Comparison of ENCODE assay signal across 11 cellular contexts in the genomic region with DNA sequence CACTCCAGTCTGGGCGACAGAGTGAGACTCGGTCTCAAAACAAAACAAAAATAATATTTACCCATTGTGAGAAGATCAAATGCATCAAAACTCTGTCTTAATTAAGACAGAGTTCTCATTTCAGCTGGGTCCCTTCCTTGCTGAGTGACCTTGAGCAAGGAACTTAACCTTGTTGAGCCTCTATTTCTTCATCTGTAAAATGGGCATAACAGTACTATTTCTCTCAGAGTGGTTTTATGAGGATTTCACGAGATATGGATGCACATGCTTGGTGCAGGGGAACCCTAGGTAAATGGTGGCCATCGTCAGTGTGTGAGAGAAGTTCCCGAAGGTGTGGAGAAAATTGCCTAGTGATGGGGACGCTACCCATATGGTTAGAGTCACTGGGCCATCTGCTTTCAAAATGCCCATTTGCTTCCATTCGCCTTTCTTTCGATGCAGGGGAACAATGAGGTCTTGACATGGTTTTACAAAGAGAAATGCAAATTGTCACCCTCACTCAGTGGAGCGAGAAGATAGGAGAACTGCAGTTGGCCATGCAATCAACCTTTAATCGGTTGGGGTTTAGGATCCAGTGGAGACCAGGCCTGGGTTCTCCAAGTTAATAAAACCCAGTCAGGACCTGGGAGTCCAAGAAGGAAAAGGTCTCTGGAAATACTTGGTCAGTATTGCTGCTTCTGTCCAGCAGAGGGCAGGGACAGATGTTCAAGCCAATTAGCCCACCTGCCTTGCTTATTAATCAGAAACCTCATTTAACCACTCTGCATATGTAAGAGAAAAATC. TPM values are rescaled to one million over a fixed set of nuclear protein-coding genes. Genes with fewer than 3 reads are reported as not detected.
DNase-seq lines count a peak whose midpoint lies in the region; ATAC-seq, FAIRE-seq and TF ChIP-seq lines count a peak whose summit lies in the region.
"Had no signal": no experiment of that assay in that cellular context is flagged by ENCODE, and none has a peak within 500 bp of the region (broad histone marks: within the 10 kb centered on the region; RNA-seq: fewer than 3 reads in every experiment).

No MANE protein-coding gene starts in this region.

- no peaks in the 10 kb centered on the region for H3K4me1 Mint-ChIP-seq in Caco-2 (ENCODE audit: low read depth, unreplicated experiment)
- H3K4me1 Mint-ChIP-seq in activated T-helper 1 cell treated with anti-CD3 and anti-CD28 coated beads, Interleukin-12 subunit alpha, Interleukin-12 subunit beta, Interleukin-2, Interleukin-4 antibody, amounts not matched to agents 30 ng/mL and 10 ng/mL and 1 ng/mL, durations not matched to agents 14 hours and 24 hours and 36 hours (ENCODE audit: low read depth), result no peaks in the 10 kb centered on the region

- H3K36me3 Mint-ChIP-seq in Caco-2 (ENCODE audit: insufficient read depth, unreplicated experiment), result no peaks in the 10 kb centered on the region
- no peaks in the 10 kb centered on the region for H3K36me3 Mint-ChIP-seq in activated T-helper 1 cell treated with anti-CD3 and anti-CD28 coated beads, Interleukin-12 subunit alpha, Interleukin-12 subunit beta, Interleukin-2, Interleukin-4 antibody, amounts not matched to agents 30 ng/mL and 10 ng/mL and 1 ng/mL, durations not matched to agents 14 hours and 24 hours and 36 hours (ENCODE audit: low read depth)

- no TSS peak for BruUV-seq in Caco-2 (replicated peaks; lab: Mats Ljungman, UMichigan)

- H3K9me3 Mint-ChIP-seq in Caco-2 (ENCODE audit: unreplicated experiment), result no peaks in the 10 kb centered on the region
- H3K9me3 Mint-ChIP-seq in activated T-helper 1 cell treated with anti-CD3 and anti-CD28 coated beads, Interleukin-12 subunit alpha, Interleukin-12 subunit beta, Interleukin-2, Interleukin-4 antibody, amounts not matched to agents 30 ng/mL and 10 ng/mL and 1 ng/mL, durations not matched to agents 14 hours and 24 hours and 36 hours, result peaks cover 4% of the 10 kb centered on the region

- H3K36me3 ChIP-seq in Caco-2 (ENCODE audit: control insufficient read depth, insufficient read depth, low read length) (no peaks in the 10 kb centered on the region), mucosa of descending colon (ENCODE audit: low read depth) (no peaks in the 10 kb centered on the region)

- peak; percentile 57 for TF ChIP-seq CTCF in Caco-2 (IDR thresholded peaks at IDR 0.05; ENCODE audit: insufficient read depth in 1 of 2, low read depth in 1 of 2, low read length in 1 of 2, severe bottlenecking in 1 of 2, unreplicated experiment in 1 of 2)
- TF ChIP-seq CTCF in NB4 (IDR thresholded peaks at IDR 0.05; ENCODE audit: low read depth, low read length), result peak; percentile 47
- TF ChIP-seq CTCF in choroid plexus epithelial cell (conservative IDR thresholded peaks at IDR 0.05; ENCODE audit: low read depth, low read length), result peak; percentile 80
- TF ChIP-seq CTCF in mucosa of descending colon (IDR thresholded peaks at IDR 0.05), result no peak

- no peaks in the 10 kb centered on the region for H3K4me1 ChIP-seq in Caco-2
- peaks cover 2% of the 10 kb centered on the region for H3K4me1 ChIP-seq in mucosa of descending colon (ENCODE audit: low read depth)

- H3K9me3 ChIP-seq in Caco-2 (no peaks in the 10 kb centered on the region), mucosa of descending colon (no peaks in the 10 kb centered on the region)

- H3K4me3 Mint-ChIP-seq in Caco-2 (ENCODE audit: unreplicated experiment), result no peak overlapping the region
- no peak overlapping the region for H3K4me3 Mint-ChIP-seq in activated T-helper 1 cell treated with anti-CD3 and anti-CD28 coated beads, Interleukin-12 subunit alpha, Interleukin-12 subunit beta, Interleukin-2, Interleukin-4 antibody, amounts not matched to agents 30 ng/mL and 10 ng/mL and 1 ng/mL, durations not matched to agents 14 hours and 24 hours and 36 hours

- POLR2A ChIA-PET in Caco-2 (lab: Charles Lee), result no interaction called here

- intact Hi-C loops in Caco-2 (cut with micrococcal nuclease; ENCODE audit: unreplicated experiment) (loop anchor here (10.0 kb wide), 1 partner anchor 59 kb away; no protein-coding TSS in a partner anchor), mucosa of descending colon (cut with DNase I, micrococcal nuclease) (no loop called here)
- intact Hi-C loops in activated T-helper 1 cell treated with anti-CD3 and anti-CD28 coated beads, Interleukin-12 subunit alpha, Interleukin-12 subunit beta, Interleukin-2, Interleukin-4 antibody, amounts not matched to agents 30 ng/mL and 10 ng/mL and 1 ng/mL, durations not matched to agents 14 hours and 24 hours and 36 hours (cut with micrococcal nuclease), result no loop called here

- no peaks in the 10 kb centered on the region for H3K27me3 ChIP-seq in Caco-2 (replicated peaks; ENCODE audit: control insufficient read depth, insufficient read depth, low read length)

- ATAC-seq in mucosa of descending colon, result peak; percentile 27

- H3K27ac Mint-ChIP-seq in Caco-2 (ENCODE audit: unreplicated experiment), result no peak overlapping the region
- H3K27ac Mint-ChIP-seq in activated T-helper 1 cell treated with anti-CD3 and anti-CD28 coated beads, Interleukin-12 subunit alpha, Interleukin-12 subunit beta, Interleukin-2, Interleukin-4 antibody, amounts not matched to agents 30 ng/mL and 10 ng/mL and 1 ng/mL, durations not matched to agents 14 hours and 24 hours and 36 hours, result no peak overlapping the region

- TF ChIP-seq POLR2A in NB4 (IDR thresholded peaks at IDR 0.05; ENCODE audit: extremely low read depth, insufficient read length), result no peak

- H3K27me3 Mint-ChIP-seq in Caco-2 (ENCODE audit: insufficient read depth, unreplicated experiment), result no peaks in the 10 kb centered on the region
- peaks cover 10% of the 10 kb centered on the region for H3K27me3 Mint-ChIP-seq in activated T-helper 1 cell treated with anti-CD3 and anti-CD28 coated beads, Interleukin-12 subunit alpha, Interleukin-12 subunit beta, Interleukin-2, Interleukin-4 antibody, amounts not matched to agents 30 ng/mL and 10 ng/mL and 1 ng/mL, durations not matched to agents 14 hours and 24 hours and 36 hours (ENCODE audit: insufficient read depth)

- no peak for FAIRE-seq in RCC 7860 (lab: Jason Lieb, UNC)

- H3K4me3 ChIP-seq in Caco-2 (ENCODE audit: low read depth, low read length) (no peak overlapping the region), NB4 (ENCODE audit: low read depth, low read length) (no peak overlapping the region), choroid plexus epithelial cell (ENCODE audit: low read depth, low read length) (no peak overlapping the region), mucosa of descending colon (no peak overlapping the region)

- CTCF ChIA-PET in Caco-2 (lab: Charles Lee), result no interaction called here

- DNase-seq in Caco-2 (peak in 1 of 2 experiments; percentile 22), NB4 (ENCODE audit: low read depth) (peak; percentile 28), choroid plexus epithelial cell (ENCODE audit: low read depth) (peak; percentile 63), mucosa of descending colon (peak in 1 of 3 donors; percentile 12), RCC 7860 (ENCODE audit: low spot score) (no peak), NCI-H2081 treated with DMSO at 0.1 percent for 48 hours (lab: John Stamatoyannopoulos, UW) (no peak)
- DNase-seq in activated T-helper 1 cell treated with anti-CD3 and anti-CD28 coated beads, Interleukin-12 subunit alpha, Interleukin-12 subunit beta, Interleukin-2, Interleukin-4 antibody, amounts not matched to agents 30 ng/mL and 10 ng/mL and 1 ng/mL, durations not matched to agents 14 hours and 24 hours and 36 hours (ENCODE audit: low spot score), result no peak
- DNase-seq in activated CD8-positive, alpha-beta memory T cell treated with anti-CD3 and anti-CD28 coated beads, Interleukin-2, amount 50 U/mL, for 4 hours, result no peak
- DNase-seq: activated CD4-positive, alpha-beta T cell treated with anti-CD3 and anti-CD28 coated beads, Interleukin-2, amount 50 U/mL, for 1 hour; hippocampal formation; stimulated activated CD4-positive, alpha-beta T cell treated with anti-CD3 and anti-CD28 coated beads, Interleukin-4, amount 100 ng/mL, for 4 hours had no signal

RNA-seq across cellular contexts. Expression of gene CFAP251, which starts 37.1 kb away (rescaled TPM):
- total RNA-seq in Caco-2 (2022) (1.2 and 1.5 TPM in 2 replicates), mucosa of descending colon (under 1 TPM; 0.14 to 0.92 (median 0.55) TPM)
- total RNA-seq in activated T-helper 1 cell treated with anti-CD3 and anti-CD28 coated beads, Interleukin-12 subunit alpha, Interleukin-12 subunit beta, Interleukin-2, Interleukin-4 antibody, amounts not matched to agents 30 ng/mL and 10 ng/mL and 1 ng/mL, durations not matched to agents 14 hours and 24 hours and 36 hours, result 0.65 and 0.76 TPM in 2 replicates

Comparison
In these comparisons a context has a peak if more than half of its experiments do, and no peak if none do; other contexts are left out.
1. DNase-seq: peak in NB4 (single experiment) and choroid plexus epithelial cell (single experiment); none in activated T-helper 1 cell treated with anti-CD3 and anti-CD28 coated beads, Interleukin-12 subunit alpha, Interleukin-12 subunit beta, Interleukin-2, Interleukin-4 antibody, amounts not matched to agents 30 ng/mL and 10 ng/mL and 1 ng/mL, durations not matched to agents 14 hours and 24 hours and 36 hours (single experiment), activated CD8-positive, alpha-beta memory T cell treated with anti-CD3 and anti-CD28 coated beads, Interleukin-2, amount 50 U/mL, for 4 hours (single experiment), RCC 7860 (single experiment) and NCI-H2081 treated with DMSO at 0.1 percent for 48 hours (single experiment).